ENCODE assay signal across 9 cellular contexts in the genomic region with DNA sequence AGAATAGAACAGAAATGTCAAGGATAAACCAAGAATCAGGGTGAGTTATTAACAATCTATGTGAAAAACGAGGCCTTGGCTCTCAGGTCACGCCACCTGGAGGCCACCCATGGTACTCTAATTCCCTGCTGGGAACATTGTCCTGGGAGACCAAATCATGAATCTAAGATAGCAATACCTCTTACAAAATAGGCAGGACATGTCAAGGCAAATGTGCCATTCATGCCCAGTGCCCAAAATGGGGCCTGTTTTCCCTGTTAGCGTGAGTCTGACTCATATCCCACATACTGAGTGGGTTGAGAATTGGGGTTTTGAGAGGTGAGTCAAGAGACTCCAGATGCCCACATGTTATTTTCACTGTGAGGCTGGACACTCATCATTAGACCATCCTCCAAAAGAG.
DNase-seq lines count a peak whose midpoint lies in the region; ATAC-seq, FAIRE-seq and TF ChIP-seq lines count a peak whose summit lies in the region.
"Had no signal": no experiment of that assay in that cellular context is flagged by ENCODE, and none has a peak within 500 bp of the region (broad histone marks: within the 10 kb centered on the region; RNA-seq: fewer than 3 reads in every experiment).

No MANE protein-coding gene starts in this region.

- H3K4me3 ChIP-seq in NB4 (ENCODE audit: low read depth, low read length) (no peak overlapping the region), brain microvascular endothelial cell (ENCODE audit: low read depth, low read length) (no peak overlapping the region), HepG2 (replicated peaks in 1 of 3; ENCODE audit: insufficient read depth in 1 of 3, low read depth in 2 of 3, low read length in 3 of 3) (no peak overlapping the region), ovary (no peak overlapping the region)

- TF ChIP-seq POLR2A in NB4 (IDR thresholded peaks at IDR 0.05; ENCODE audit: extremely low read depth, insufficient read length) (no peak), HepG2 (IDR thresholded peaks at IDR 0.05; ENCODE audit: insufficient read depth in 1 of 2, low read depth in 2 of 2, low read length in 2 of 2) (no peak), ovary (IDR thresholded peaks at IDR 0.05) (no peak)

- TF ChIP-seq CTCF in NB4 (IDR thresholded peaks at IDR 0.05; ENCODE audit: low read depth, low read length) (peak; percentile 72), brain microvascular endothelial cell (IDR thresholded peaks at IDR 0.05; ENCODE audit: low read depth, low read length, missing control alignments) (peak; percentile 82), HepG2 (CRISPR knock-in tag; IDR thresholded peaks at IDR 0.05) (peak; percentile 48), ovary (IDR thresholded peaks at IDR 0.05) (no peak)

- no peak for TF ChIP-seq RAD21 in HepG2 (CRISPR knock-in tag; IDR thresholded peaks at IDR 0.05)

- H3K9me3 ChIP-seq in HepG2 (ENCODE audit: low read length) = peaks cover 16% of the 10 kb centered on the region; the same call in 1 of the 2 replicates
- H3K9me3 ChIP-seq in ovary = no peaks in the 10 kb centered on the region

- DNase-seq in NOMO-1 treated with DMSO at 0.1 percent for 48 hours (lab: John Stamatoyannopoulos, UW; ENCODE audit: unreplicated experiment) = peak; percentile 27
- DNase-seq in NOMO-1 treated with dmso at 0.1 percent for 144 hours (lab: John Stamatoyannopoulos, UW; ENCODE audit: unreplicated experiment) = no peak
- DNase-seq in NB4 (ENCODE audit: low read depth) = peak; percentile 41
- DNase-seq in brain microvascular endothelial cell = peak; percentile 27
- no peak for DNase-seq in HepG2 (ENCODE audit: low spot score)
- no peak for DNase-seq in ovary

- H3K36me3 ChIP-seq in brain microvascular endothelial cell (replicated peaks) = no peaks in the 10 kb centered on the region
- H3K36me3 ChIP-seq in HepG2 (replicated peaks in 1 of 2; ENCODE audit: control insufficient read depth in 1 of 2, insufficient read depth in 2 of 2, low read length in 2 of 2) = no peaks in the 10 kb centered on the region
- no peaks in the 10 kb centered on the region for H3K36me3 ChIP-seq in ovary

- POLR2A ChIA-PET in HepG2 (lab: Yijun Ruan, JAX) = no interaction called here

- H2AFZ ChIP-seq in HepG2 (ENCODE audit: low read length) = no peak overlapping the region

- FAIRE-seq in HepG2 (lab: Jason Lieb, UNC) = no peak
- FAIRE-seq: colon had no signal

- no peaks in the 10 kb centered on the region for H4K20me1 ChIP-seq in HepG2 (ENCODE audit: insufficient read depth, low read length)

- CTCF ChIA-PET in HepG2 (lab: Yijun Ruan, JAX; ENCODE audit: low intra/inter-chr PET ratio, low total read pairs) = interaction anchor here (1.1 kb wide), 1 partner anchor 43 kb away, joined by 3 read pairs; no protein-coding TSS in a partner anchor

- no TSS peak for BruUV-seq in HepG2 (replicated peaks; lab: Mats Ljungman, UMichigan)

- H3K9ac ChIP-seq in HepG2 (ENCODE audit: insufficient read depth, low read depth, low read length) = no peak overlapping the region

- H3K79me2 ChIP-seq in HepG2 (ENCODE audit: insufficient read depth, low read length) = no peaks in the 10 kb centered on the region

- no peak overlapping the region for H3K27ac ChIP-seq in brain microvascular endothelial cell
- H3K27ac ChIP-seq in HepG2 (ENCODE audit: extremely low read length, insufficient read depth, low read length) = no peak overlapping the region
- H3K27ac ChIP-seq in ovary = no peak overlapping the region

- no peaks in the 10 kb centered on the region for H3K27me3 ChIP-seq in brain microvascular endothelial cell (replicated peaks)
- H3K27me3 ChIP-seq in HepG2 (ENCODE audit: control insufficient read depth in 1 of 2, insufficient read depth in 2 of 2, low read length in 2 of 2) = no peaks in the 10 kb centered on the region
- no peaks in the 10 kb centered on the region for H3K27me3 ChIP-seq in ovary

- in situ Hi-C loops in brain microvascular endothelial cell (cut with HindIII; ENCODE audit: low pct_ligation_motif_present, low sequenced_read_pairs) = no loop called here
- in situ Hi-C loops in HepG2 (cut with HindIII; ENCODE audit: extremely low pct_ligation_motif_present, low pct_unique_long_range_greater_than_20kb) = no loop called here

- intact Hi-C loops in HepG2 (cut with micrococcal nuclease; ENCODE audit: unreplicated experiment) = no loop called here
- intact Hi-C loops in ovary (cut with DNase I) = no loop called here

- ATAC-seq in GM21825 (IDR thresholded peaks at IDR 0.05; ENCODE audit: unreplicated experiment) = peak; percentile 60
- peak; percentile 65 for ATAC-seq in HepG2
- no peak for ATAC-seq in HG02973 (IDR thresholded peaks at IDR 0.05; ENCODE audit: unreplicated experiment)

- TF ChIP-seq EP300 in HepG2 (IDR thresholded peaks at IDR 0.05; ENCODE audit: low read depth in 2 of 2, low read length in 2 of 2) = no peak
- TF ChIP-seq EP300 in HepG2 (CRISPR knock-in tag; IDR thresholded peaks at IDR 0.05; ENCODE audit: borderline replicate concordance) = no peak
- no peak for TF ChIP-seq EP300 in ovary (IDR thresholded peaks at IDR 0.05)

- H3K4me2 ChIP-seq in HepG2 (ENCODE audit: low read depth, low read length) = no peak overlapping the region

- 2% methylated on average over 3 of the region's 3 CpGs for WGBS in HepG2 (ENCODE audit: low lambda C conversion rate)
- WGBS in ovary, 3 donors = 74 to 87% (median 79%) methylated on average over 3 of the region's 3 CpGs

- H3K4me1 ChIP-seq in HepG2 (ENCODE audit: insufficient read depth, low read length) = no peaks in the 10 kb centered on the region
- peaks cover 2% of the 10 kb centered on the region for H3K4me1 ChIP-seq in ovary (ENCODE audit: insufficient read depth)

TF ChIP-seq in HepG2, 621 proteins besides CTCF, POLR2A, EP300 and RAD21 (continues in another document):
- TF ChIP-seq, protein P1, sequence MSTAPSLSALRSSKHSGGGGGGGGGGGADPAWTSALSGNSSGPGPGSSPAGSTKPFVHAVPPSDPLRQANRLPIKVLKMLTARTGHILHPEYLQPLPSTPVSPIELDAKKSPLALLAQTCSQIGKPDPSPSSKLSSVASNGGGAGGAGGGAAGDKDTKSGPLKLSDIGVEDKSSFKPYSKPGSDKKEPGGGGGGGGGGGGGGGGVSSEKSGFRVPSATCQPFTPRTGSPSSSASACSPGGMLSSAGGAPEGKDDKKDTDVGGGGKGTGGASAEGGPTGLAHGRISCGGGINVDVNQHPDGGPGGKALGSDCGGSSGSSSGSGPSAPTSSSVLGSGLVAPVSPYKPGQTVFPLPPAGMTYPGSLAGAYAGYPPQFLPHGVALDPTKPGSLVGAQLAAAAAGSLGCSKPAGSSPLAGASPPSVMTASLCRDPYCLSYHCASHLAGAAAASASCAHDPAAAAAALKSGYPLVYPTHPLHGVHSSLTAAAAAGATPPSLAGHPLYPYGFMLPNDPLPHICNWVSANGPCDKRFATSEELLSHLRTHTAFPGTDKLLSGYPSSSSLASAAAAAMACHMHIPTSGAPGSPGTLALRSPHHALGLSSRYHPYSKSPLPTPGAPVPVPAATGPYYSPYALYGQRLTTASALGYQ (CRISPR knock-in tag; IDR thresholded peaks at IDR 0.05) = no peak
- TF ChIP-seq STAG1 (CRISPR knock-in tag; IDR thresholded peaks at IDR 0.05) = peak; percentile 39
- TF ChIP-seq, protein P2, sequence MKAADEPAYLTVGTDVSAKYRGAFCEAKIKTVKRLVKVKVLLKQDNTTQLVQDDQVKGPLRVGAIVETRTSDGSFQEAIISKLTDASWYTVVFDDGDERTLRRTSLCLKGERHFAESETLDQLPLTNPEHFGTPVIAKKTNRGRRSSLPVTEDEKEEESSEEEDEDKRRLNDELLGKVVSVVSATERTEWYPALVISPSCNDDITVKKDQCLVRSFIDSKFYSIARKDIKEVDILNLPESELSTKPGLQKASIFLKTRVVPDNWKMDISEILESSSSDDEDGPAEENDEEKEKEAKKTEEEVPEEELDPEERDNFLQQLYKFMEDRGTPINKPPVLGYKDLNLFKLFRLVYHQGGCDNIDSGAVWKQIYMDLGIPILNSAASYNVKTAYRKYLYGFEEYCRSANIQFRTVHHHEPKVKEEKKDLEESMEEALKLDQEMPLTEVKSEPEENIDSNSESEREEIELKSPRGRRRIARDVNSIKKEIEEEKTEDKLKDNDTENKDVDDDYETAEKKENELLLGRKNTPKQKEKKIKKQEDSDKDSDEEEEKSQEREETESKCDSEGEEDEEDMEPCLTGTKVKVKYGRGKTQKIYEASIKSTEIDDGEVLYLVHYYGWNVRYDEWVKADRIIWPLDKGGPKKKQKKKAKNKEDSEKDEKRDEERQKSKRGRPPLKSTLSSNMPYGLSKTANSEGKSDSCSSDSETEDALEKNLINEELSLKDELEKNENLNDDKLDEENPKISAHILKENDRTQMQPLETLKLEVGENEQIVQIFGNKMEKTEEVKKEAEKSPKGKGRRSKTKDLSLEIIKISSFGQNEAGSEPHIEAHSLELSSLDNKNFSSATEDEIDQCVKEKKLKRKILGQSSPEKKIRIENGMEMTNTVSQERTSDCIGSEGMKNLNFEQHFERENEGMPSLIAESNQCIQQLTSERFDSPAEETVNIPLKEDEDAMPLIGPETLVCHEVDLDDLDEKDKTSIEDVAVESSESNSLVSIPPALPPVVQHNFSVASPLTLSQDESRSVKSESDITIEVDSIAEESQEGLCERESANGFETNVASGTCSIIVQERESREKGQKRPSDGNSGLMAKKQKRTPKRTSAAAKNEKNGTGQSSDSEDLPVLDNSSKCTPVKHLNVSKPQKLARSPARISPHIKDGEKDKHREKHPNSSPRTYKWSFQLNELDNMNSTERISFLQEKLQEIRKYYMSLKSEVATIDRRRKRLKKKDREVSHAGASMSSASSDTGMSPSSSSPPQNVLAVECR (CRISPR knock-in tag; IDR thresholded peaks at IDR 0.05; ENCODE audit: borderline replicate concordance) = no peak
- TF ChIP-seq, protein P3, sequence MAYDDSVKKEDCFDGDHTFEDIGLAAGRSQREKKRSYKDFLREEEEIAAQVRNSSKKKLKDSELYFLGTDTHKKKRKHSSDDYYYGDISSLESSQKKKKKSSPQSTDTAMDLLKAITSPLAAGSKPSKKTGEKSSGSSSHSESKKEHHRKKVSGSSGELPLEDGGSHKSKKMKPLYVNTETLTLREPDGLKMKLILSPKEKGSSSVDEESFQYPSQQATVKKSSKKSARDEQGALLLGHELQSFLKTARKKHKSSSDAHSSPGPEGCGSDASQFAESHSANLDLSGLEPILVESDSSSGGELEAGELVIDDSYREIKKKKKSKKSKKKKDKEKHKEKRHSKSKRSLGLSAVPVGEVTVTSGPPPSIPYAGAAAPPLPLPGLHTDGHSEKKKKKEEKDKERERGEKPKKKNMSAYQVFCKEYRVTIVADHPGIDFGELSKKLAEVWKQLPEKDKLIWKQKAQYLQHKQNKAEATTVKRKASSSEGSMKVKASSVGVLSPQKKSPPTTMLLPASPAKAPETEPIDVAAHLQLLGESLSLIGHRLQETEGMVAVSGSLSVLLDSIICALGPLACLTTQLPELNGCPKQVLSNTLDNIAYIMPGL (CRISPR knock-in tag; IDR thresholded peaks at IDR 0.05; ENCODE audit: borderline replicate concordance in 1 of 2, low read depth in 1 of 2) = no peak

Comparison
In these comparisons a context has a peak if more than half of its experiments do, and no peak if none do; other contexts are left out.
1. DNase-seq: peak in NOMO-1 treated with DMSO at 0.1 percent for 48 hours (single experiment), NB4 (single experiment) and brain microvascular endothelial cell (single experiment); none in NOMO-1 treated with dmso at 0.1 percent for 144 hours (single experiment), HepG2 (single experiment) and ovary (0 of 5).
2. CTCF ChIP-seq: peak in NB4 (single experiment), brain microvascular endothelial cell (single experiment) and HepG2 (single experiment); none in ovary (0 of 3).